Comparison of ENCODE assay signal across 13 cellular contexts in genomic region chr21:42006765-42007164, GRCh38.
"Had no signal": no experiment of that assay in that cellular context is flagged by ENCODE, and none has a peak within 500 bp of the region (broad histone marks: within the 10 kb centered on the region; RNA-seq: fewer than 3 reads in every experiment).

No MANE protein-coding gene starts in this region.

- H3K27ac Mint-ChIP-seq: T-cell, WTC11 had no signal

- H3K27me3 ChIP-seq: adrenal gland had no signal

- H3K9me3 Mint-ChIP-seq: central memory CD8-positive, alpha-beta T cell; T-cell; WTC11 had no signal

- H3K27me3 Mint-ChIP-seq: central memory CD8-positive, alpha-beta T cell; T-cell had no signal

- H3K36me3 ChIP-seq: adrenal gland, neutrophil had no signal

- H3K9me3 ChIP-seq: adrenal gland, neutrophil had no signal

- DNase-seq: activated CD4-positive, alpha-beta T cell treated with anti-CD3 and anti-CD28 coated beads, Interleukin-2, amount 10 ng/mL, durations not matched to agents 24 days and 14 days; activated gamma-delta T cell; effector memory CD4-positive, alpha-beta T cell; kidney glomerular epithelial cell; midbrain; substantia nigra; T-cell; trophoblast cell had no signal

- ATAC-seq: T-cell, WTC11 had no signal

- H3K4me3 Mint-ChIP-seq: central memory CD8-positive, alpha-beta T cell; T-cell; WTC11 had no signal

- H3K27ac ChIP-seq: epithelial cell of prostate, neutrophil had no signal

- H3K4me3 ChIP-seq: adrenal gland had no signal
